ENCODE assay signal across 8 cellular contexts in genomic region chr9:16870606-16871357, GRCh38. TPM values are rescaled to one million over a fixed set of nuclear protein-coding genes. Genes with fewer than 3 reads are reported as not detected.
DNase-seq lines count a peak whose midpoint lies in the region; ATAC-seq and TF ChIP-seq lines count a peak whose summit lies in the region.

Gene BNC2, minus strand, starts transcription at chr9:16870670. Its CDS starts 22 bp downstream, at chr9:16870648.

- POLR2A ChIA-PET in RWPE1 (lab: Yijun Ruan, JAX; ENCODE audit: low non-redundant PET) = no interaction called here

- no peaks in the 10 kb centered on the region for H3K9me3 Mint-ChIP-seq in immature natural killer cell

- H3K36me3 Mint-ChIP-seq in immature natural killer cell = no peaks in the 10 kb centered on the region

- peaks cover 46 to 54% of the 10 kb centered on the region in 2 donors for H3K4me1 Mint-ChIP-seq in immature natural killer cell

- peak within 1 kb of the TSS; percentile 89 for H3K4me3 ChIP-seq in brain microvascular endothelial cell (ENCODE audit: low read depth, low read length)
- H3K4me3 ChIP-seq in skeletal muscle cell (ENCODE audit: low read depth, low read length) = peak within 1 kb of the TSS; percentile 86

- CTCF ChIA-PET in RWPE1 (lab: Yijun Ruan, JAX) = interaction anchor here (0.6 kb wide), 1 partner anchor 29 kb away, joined by 3 read pairs; no protein-coding TSS in a partner anchor

- no peaks in the 10 kb centered on the region for H3K27me3 ChIP-seq in brain microvascular endothelial cell (replicated peaks)

- H3K27ac ChIP-seq in brain microvascular endothelial cell = peak within 1 kb of the TSS; percentile 78
- no peak within 1 kb of the TSS for H3K27ac ChIP-seq in RWPE1

- peak within 1 kb of the TSS; percentile 87 to 96 (median 93) for H3K27ac Mint-ChIP-seq in immature natural killer cell

- peak within 1 kb of the TSS; percentile 92 to 99 (median 98) for H3K4me3 Mint-ChIP-seq in immature natural killer cell

- TF ChIP-seq CTCF in brain microvascular endothelial cell (IDR thresholded peaks at IDR 0.05; ENCODE audit: low read depth, low read length, missing control alignments) = peak; percentile 28
- TF ChIP-seq CTCF in RWPE1 (conservative IDR thresholded peaks at IDR 0.05; ENCODE audit: low read depth) = no peak

- ATAC-seq in HG03571 (IDR thresholded peaks at IDR 0.05; ENCODE audit: unreplicated experiment) = no peak
- no peak for ATAC-seq in HG02678 (IDR thresholded peaks at IDR 0.05; ENCODE audit: unreplicated experiment)

- peak; percentile 84 for DNase-seq in GM03348 (ENCODE audit: low spot score)
- DNase-seq in MV-4-11 (lab: John Stamatoyannopoulos, UW) = peak; percentile 26
- DNase-seq in brain microvascular endothelial cell = peak; percentile 52
- DNase-seq in immature natural killer cell = peak; percentile 53 to 56 (median 56)
- no peak for DNase-seq in skeletal muscle cell (ENCODE audit: low read depth)
- no peak for DNase-seq in RWPE1 (ENCODE audit: low spot score)

- in situ Hi-C loops in brain microvascular endothelial cell (cut with HindIII; ENCODE audit: low pct_ligation_motif_present, low sequenced_read_pairs) = no loop called here

- H3K36me3 ChIP-seq in brain microvascular endothelial cell (replicated peaks) = no peaks in the 10 kb centered on the region

- H3K27me3 Mint-ChIP-seq in immature natural killer cell (ENCODE audit: low read depth in 3 of 3) = peaks cover 7 to 12% (median 11%) of the 10 kb centered on the region in 3 donors

RNA-seq across cellular contexts. Expression of gene BNC2, which starts in this region (rescaled TPM):
- 10 to 100 TPM in 1 of 3 donors, 1 to 10 TPM in 2; 6.5 to 11.0 (median 7.7) TPM for polyA plus RNA-seq in immature natural killer cell

Comparison
In these comparisons a context has a peak if more than half of its experiments do, and no peak if none do; other contexts are left out.
1. DNase-seq: peak in GM03348 (single experiment), MV-4-11 (single experiment), brain microvascular endothelial cell (single experiment) and immature natural killer cell (3 of 3); none in skeletal muscle cell (single experiment) and RWPE1 (single experiment).